8 cellular contexts compared by ENCODE assay signal in the genomic region with DNA sequence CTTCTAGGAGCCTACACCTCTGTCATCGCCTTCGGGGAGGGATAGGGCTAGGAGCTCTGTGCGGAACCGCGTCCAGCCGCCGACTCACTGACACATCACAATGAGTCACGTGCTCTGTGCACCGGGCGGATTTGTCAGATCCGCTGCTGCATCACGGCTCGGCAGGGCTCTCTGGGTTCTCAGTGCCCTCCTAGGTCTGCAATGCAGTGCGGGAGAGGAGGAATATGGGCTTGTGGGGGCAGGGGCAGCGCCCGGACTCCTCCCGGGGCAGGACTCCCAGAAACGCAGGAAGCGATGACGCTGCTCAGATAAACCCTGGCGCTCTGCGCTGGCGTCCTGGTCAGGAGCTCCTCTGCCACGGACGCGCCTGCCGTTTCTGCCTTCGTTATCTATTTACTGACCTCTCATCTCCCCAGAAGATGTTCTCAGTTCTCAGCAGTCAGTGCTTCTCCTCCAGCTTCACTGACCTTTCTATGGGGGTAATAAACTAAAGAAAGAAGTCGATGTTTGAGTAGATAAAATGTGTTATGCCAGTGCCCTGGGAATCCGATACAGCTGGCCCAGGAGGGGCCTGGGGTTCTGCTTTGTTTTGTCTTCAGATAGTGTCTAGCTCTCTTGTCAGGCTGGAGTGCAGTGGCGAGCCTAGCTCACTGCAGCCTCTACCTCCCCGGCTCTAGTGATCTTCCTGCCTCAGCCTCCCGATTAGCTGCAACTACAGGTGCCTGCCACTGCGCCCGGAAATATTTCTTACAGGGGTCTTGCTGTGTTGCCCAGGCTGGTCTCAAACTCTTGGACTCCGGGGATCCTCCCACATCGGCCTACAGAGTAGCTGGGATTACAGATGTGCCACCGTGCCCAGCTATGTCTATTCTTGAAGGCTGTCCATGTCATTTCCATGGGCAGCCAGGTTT. TPM values are rescaled to one million over a fixed set of nuclear protein-coding genes. Genes with fewer than 3 reads are reported as not detected.
DNase-seq lines count a peak whose midpoint lies in the region; ATAC-seq and TF ChIP-seq lines count a peak whose summit lies in the region.

No MANE protein-coding gene starts in this region.

- DNase-seq in D341Med (ENCODE audit: low spot score) = peak; percentile 72
- peak; percentile 98 for DNase-seq in OCI-M1 (lab: John Stamatoyannopoulos, UW)
- DNase-seq in activated T-cell treated with anti-CD3 and anti-CD28 coated beads for 48 hours (ENCODE audit: low read depth) = peak; percentile 77
- DNase-seq in esophagus muscularis mucosa (ENCODE audit: extremely low spot score) = peak; percentile 97
- DNase-seq in stimulated activated CD8-positive, alpha-beta memory T cell treated with anti-CD3 and anti-CD28 coated beads, Interleukin-7, amount 100 ng/mL, for 24 hours (ENCODE audit: low read depth) = peak; percentile 68

- peak in 1 of 3 experiments; percentile 30 for TF ChIP-seq CTCF in esophagus muscularis mucosa (IDR thresholded peaks at IDR 0.05)

- peak; percentile 47 for TF ChIP-seq EP300 in esophagus muscularis mucosa (IDR thresholded peaks at IDR 0.05)

- peak overlapping the region; percentile 80 for H3K9ac ChIP-seq in HUES6 (ENCODE audit: low read length)

- H3K36me3 ChIP-seq in HUES6 (ENCODE audit: control insufficient read depth, insufficient read depth, low read length) (no peaks in the 10 kb centered on the region), esophagus muscularis mucosa (no peaks in the 10 kb centered on the region), muscle layer of duodenum (ENCODE audit: control insufficient read depth in 1 of 2, insufficient read depth in 2 of 2, low read length in 2 of 2) (peaks cover 0 to 11% of the 10 kb centered on the region in 2 donors)

- H3K4me3 ChIP-seq in HUES6 (ENCODE audit: low read depth, low read length) = peak overlapping the region; percentile 51
- peak overlapping the region; percentile 55 to 61 (median 56) for H3K4me3 ChIP-seq in esophagus muscularis mucosa
- peak overlapping the region; percentile 56 to 72 for H3K4me3 ChIP-seq in muscle layer of duodenum (ENCODE audit: low read depth in 1 of 2, low read length in 2 of 2)

- peak; percentile 92 for ATAC-seq in GM21447 (IDR thresholded peaks at IDR 0.05; ENCODE audit: unreplicated experiment)

- intact Hi-C loops in esophagus muscularis mucosa (cut with DNase I) = loop anchor here (2.0 kb wide), 1 partner anchor 22 kb away; a partner anchor contains a TSS

- no peaks in the 10 kb centered on the region for H3K27me3 ChIP-seq in HUES6 (ENCODE audit: control insufficient read depth, insufficient read depth, low read length)
- H3K27me3 ChIP-seq in esophagus muscularis mucosa = no peaks in the 10 kb centered on the region
- H3K27me3 ChIP-seq in muscle layer of duodenum (ENCODE audit: low read depth, low read length) = no peaks in the 10 kb centered on the region

- peak; percentile 80 for TF ChIP-seq POLR2A in esophagus muscularis mucosa (IDR thresholded peaks at IDR 0.05; ENCODE audit: low read depth)

- no peaks in the 10 kb centered on the region for H3K9me3 ChIP-seq in HUES6 (ENCODE audit: control insufficient read depth, insufficient read depth, low read depth, low read length)
- no peaks in the 10 kb centered on the region for H3K9me3 ChIP-seq in esophagus muscularis mucosa
- H3K9me3 ChIP-seq in muscle layer of duodenum (ENCODE audit: control insufficient read depth in 1 of 2, low read length in 2 of 2) = no peaks in the 10 kb centered on the region

- H3K27ac ChIP-seq in HUES6 (ENCODE audit: low read depth, low read length) = peak overlapping the region; percentile 65; the same call in 1 of the 2 replicates
- peak overlapping the region; percentile 94 to 98 (median 95) for H3K27ac ChIP-seq in esophagus muscularis mucosa (replicated peaks in 1 of 4)
- H3K27ac ChIP-seq in muscle layer of duodenum (ENCODE audit: low read length) = peak overlapping the region; percentile 97

- H3K4me1 ChIP-seq in HUES6 (ENCODE audit: control insufficient read depth, insufficient read depth, low read length) = peaks cover 43% of the 10 kb centered on the region
- peaks cover 27 to 42% (median 37%) of the 10 kb centered on the region in 4 donors for H3K4me1 ChIP-seq in esophagus muscularis mucosa
- H3K4me1 ChIP-seq in muscle layer of duodenum (ENCODE audit: control insufficient read depth in 1 of 2, insufficient read depth in 2 of 2, low read length in 2 of 2) = peaks cover 3 to 4% of the 10 kb centered on the region in 2 donors

- WGBS in esophagus muscularis mucosa = 24% methylated on average over 18 of the region's 38 CpGs

RNA-seq across cellular contexts. Expression of a gene that starts 22.8 kb away (rescaled TPM):
- total RNA-seq in esophagus muscularis mucosa = 1,000 to 10,000 TPM; 1,385 to 1,873 (median 1,661) TPM

Comparison
In these comparisons a context has a peak if more than half of its experiments do, and no peak if none do; other contexts are left out.
1. Peak in every context shown above with its lines: DNase-seq, ATAC-seq, H3K4me3 ChIP-seq and H3K27ac ChIP-seq.